Comparison of ENCODE assay signal across 8 cellular contexts in genomic region chr1:205775015-205775716, GRCh38. TPM values are rescaled to one million over a fixed set of nuclear protein-coding genes. Genes with fewer than 3 reads are reported as not detected.
DNase-seq lines count a peak whose midpoint lies in the region; ATAC-seq and TF ChIP-seq lines count a peak whose summit lies in the region.

A gene with protein sequence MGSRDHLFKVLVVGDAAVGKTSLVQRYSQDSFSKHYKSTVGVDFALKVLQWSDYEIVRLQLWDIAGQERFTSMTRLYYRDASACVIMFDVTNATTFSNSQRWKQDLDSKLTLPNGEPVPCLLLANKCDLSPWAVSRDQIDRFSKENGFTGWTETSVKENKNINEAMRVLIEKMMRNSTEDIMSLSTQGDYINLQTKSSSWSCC (minus strand): TSS chr1:205775482. CDS start chr1:205774956, 526 bp downstream.

- H3K27me3 ChIP-seq in upper lobe of right lung, result no peaks in the 10 kb centered on the region

- WGBS in adipose tissue, 3 donors, result 0 to 1% (median 1%) methylated on average over 39 to 40 of the region's 40 CpGs

- H3K4me3 Mint-ChIP-seq in progenitor cell of endocrine pancreas (ENCODE audit: low read depth), result peak within 1 kb of the TSS; percentile 82

- peaks cover 37% of the 10 kb centered on the region for H3K27me3 Mint-ChIP-seq in progenitor cell of endocrine pancreas

- ATAC-seq in HG02763 (IDR thresholded peaks at IDR 0.05; ENCODE audit: unreplicated experiment) (peak; percentile 73), left cardiac atrium (peak; percentile 96 to 97), upper lobe of right lung (peak; percentile 98)

- peaks cover 10% of the 10 kb centered on the region for H3K4me1 ChIP-seq in upper lobe of right lung

- no peaks in the 10 kb centered on the region for H3K36me3 Mint-ChIP-seq in progenitor cell of endocrine pancreas (ENCODE audit: insufficient read depth)

- H3K9me3 Mint-ChIP-seq in progenitor cell of endocrine pancreas (ENCODE audit: low read depth), result no peaks in the 10 kb centered on the region

- H3K4me3 ChIP-seq in GM12875 (ENCODE audit: low read depth, low read length), result peak within 1 kb of the TSS; percentile 67
- H3K4me3 ChIP-seq in upper lobe of right lung, result peak within 1 kb of the TSS; percentile 81

- TF ChIP-seq CTCF in GM12875 (IDR thresholded peaks at IDR 0.05; ENCODE audit: borderline replicate concordance, insufficient read depth, low read depth, low read length) (no peak), progenitor cell of endocrine pancreas (IDR thresholded peaks at IDR 0.05; ENCODE audit: unreplicated experiment) (no peak), upper lobe of right lung (IDR thresholded peaks at IDR 0.05) (no peak)

- no peaks in the 10 kb centered on the region for H3K36me3 ChIP-seq in upper lobe of right lung

- no peaks in the 10 kb centered on the region for H3K9me3 ChIP-seq in upper lobe of right lung

- peak within 1 kb of the TSS; percentile 31 for H3K27ac Mint-ChIP-seq in progenitor cell of endocrine pancreas

- DNase-seq in NCI-H1417 treated with DMSO at 0.1 percent for 48 hours (lab: John Stamatoyannopoulos, UW) (peak; percentile 12), left cardiac atrium (peak; percentile 86), progenitor cell of endocrine pancreas (ENCODE audit: low spot score, unreplicated experiment) (peak; percentile 51), upper lobe of right lung (peak; percentile 91)

- H3K27ac ChIP-seq in adipose tissue (ENCODE audit: low read depth, low read length) (no peak within 1 kb of the TSS), upper lobe of right lung (peak within 1 kb of the TSS; percentile 74)

- peaks cover 10% of the 10 kb centered on the region for H3K4me1 Mint-ChIP-seq in progenitor cell of endocrine pancreas (ENCODE audit: low read depth)

- intact Hi-C loops in T-helper 1 cell treated with Interleukin-12 subunit alpha and Interleukin-12 subunit beta and Interleukin-4 antibody, amounts not matched to agents 30 ng/mL and 1 ng/mL, for 36 hours (cut with micrococcal nuclease), result loop anchor here (1.0 to 10.0 kb wide), 10 partner anchors 25 to 1550 kb away; partner anchors contain the start of genes CD55, NUCKS1, PM20D1 and RBBP5
- intact Hi-C loops in left cardiac atrium (cut with DNase I), result no loop called here
- intact Hi-C loops in upper lobe of right lung (cut with DNase I), result no loop called here

RNA-seq across cellular contexts. Expression of the gene that starts here (rescaled TPM):
- total RNA-seq in T-helper 1 cell treated with Interleukin-12 subunit alpha and Interleukin-12 subunit beta and Interleukin-4 antibody, amounts not matched to agents 30 ng/mL and 1 ng/mL, for 36 hours, result 78.4 and 86.3 TPM in 2 replicates
- polyA plus RNA-seq in adipose tissue, result 10 to 100 TPM in 2 of 3 donors, 1 to 10 TPM in 1; 7.1 to 19.3 (median 17.4) TPM
- total RNA-seq in left cardiac atrium (10 to 100 TPM; 13.1 to 18.7 TPM), progenitor cell of endocrine pancreas (7.5 and 8.5 TPM in 2 replicates), upper lobe of right lung (24.7 TPM)

Comparison
In these comparisons a context has a peak if more than half of its experiments do, and no peak if none do; other contexts are left out.
1. DNase-seq: peak in every context shown above with its lines; median percentile 91 in upper lobe of right lung; 86 in left cardiac atrium; 51 in progenitor cell of endocrine pancreas; 12 in NCI-H1417 treated with DMSO at 0.1 percent for 48 hours.